8 cellular contexts compared by ENCODE assay signal in the genomic region with DNA sequence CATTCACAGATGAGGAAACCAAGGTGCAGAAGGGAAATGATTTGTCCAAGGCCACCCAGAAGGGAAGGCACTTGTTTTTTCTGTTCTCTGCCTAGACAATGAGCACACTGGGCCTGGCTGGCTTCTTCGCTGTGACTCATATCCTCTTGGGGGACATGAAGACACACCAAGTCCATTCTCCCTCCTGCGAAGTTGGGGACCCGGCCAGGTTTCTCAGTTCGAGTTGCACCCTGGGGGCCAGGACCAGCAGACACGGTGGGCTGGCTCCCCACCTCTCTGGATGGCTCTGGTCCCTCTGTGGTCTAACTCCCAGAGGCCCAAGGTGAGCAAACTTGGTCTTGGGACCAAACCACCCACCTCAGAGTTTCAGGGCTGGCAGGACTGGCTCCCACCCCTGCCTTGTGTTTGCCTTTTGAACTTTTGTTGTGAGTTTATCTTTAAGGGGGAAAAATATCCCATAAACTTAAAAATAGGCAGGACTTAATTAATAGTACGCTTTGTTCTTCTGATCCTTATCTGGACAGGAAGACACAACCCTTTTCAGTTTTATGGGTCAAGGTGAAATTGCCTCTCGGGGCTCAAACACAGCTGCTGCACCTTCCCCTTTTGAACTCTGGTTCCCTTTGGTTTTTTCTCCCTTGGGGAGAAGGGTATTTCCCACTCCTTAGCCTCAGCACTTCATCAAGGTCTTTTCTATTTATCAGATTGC. TPM values are rescaled to one million over a fixed set of nuclear protein-coding genes. Genes with fewer than 3 reads are reported as not detected.
A peak's percentile ranks its signal among the peaks of the same experiment; 100 is the strongest.
DNase-seq lines count a peak whose midpoint lies in the region; ATAC-seq and TF ChIP-seq lines count a peak whose summit lies in the region.

No MANE protein-coding gene starts in this region.

- no peak for TF ChIP-seq CTCF in prostate gland (IDR thresholded peaks at IDR 0.05)

- peaks cover 13% of the 10 kb centered on the region for H3K4me1 Mint-ChIP-seq in activated T-helper 1 cell treated with anti-CD3 and anti-CD28 coated beads, Interleukin-12 subunit alpha, Interleukin-12 subunit beta, Interleukin-2, Interleukin-4 antibody, amounts not matched to agents 30 ng/mL and 10 ng/mL and 1 ng/mL, durations not matched to agents 14 hours and 24 hours and 36 hours (ENCODE audit: low read depth)

- TF ChIP-seq POLR2A in prostate gland (IDR thresholded peaks at IDR 0.05), result no peak

- H3K27ac Mint-ChIP-seq in activated T-helper 1 cell treated with anti-CD3 and anti-CD28 coated beads, Interleukin-12 subunit alpha, Interleukin-12 subunit beta, Interleukin-2, Interleukin-4 antibody, amounts not matched to agents 30 ng/mL and 10 ng/mL and 1 ng/mL, durations not matched to agents 14 hours and 24 hours and 36 hours, result peak overlapping the region; percentile 7

- no peaks in the 10 kb centered on the region for H3K9me3 ChIP-seq in prostate gland

- no peaks in the 10 kb centered on the region for H3K36me3 ChIP-seq in prostate gland

- no peaks in the 10 kb centered on the region for H3K9me3 Mint-ChIP-seq in activated T-helper 1 cell treated with anti-CD3 and anti-CD28 coated beads, Interleukin-12 subunit alpha, Interleukin-12 subunit beta, Interleukin-2, Interleukin-4 antibody, amounts not matched to agents 30 ng/mL and 10 ng/mL and 1 ng/mL, durations not matched to agents 14 hours and 24 hours and 36 hours

- ATAC-seq in GM19025 (IDR thresholded peaks at IDR 0.05; ENCODE audit: low read depth, unreplicated experiment) (peak; percentile 58), HG03135 (IDR thresholded peaks at IDR 0.05; ENCODE audit: unreplicated experiment) (peak; percentile 57), HG03025 (IDR thresholded peaks at IDR 0.05; ENCODE audit: low FRiP score, unreplicated experiment) (no peak), GM19455 (IDR thresholded peaks at IDR 0.05; ENCODE audit: unreplicated experiment) (no peak)

- H3K27me3 ChIP-seq in prostate gland (replicated peaks; ENCODE audit: insufficient read depth), result no peaks in the 10 kb centered on the region

- H3K27me3 Mint-ChIP-seq in activated T-helper 1 cell treated with anti-CD3 and anti-CD28 coated beads, Interleukin-12 subunit alpha, Interleukin-12 subunit beta, Interleukin-2, Interleukin-4 antibody, amounts not matched to agents 30 ng/mL and 10 ng/mL and 1 ng/mL, durations not matched to agents 14 hours and 24 hours and 36 hours (ENCODE audit: insufficient read depth), result no peaks in the 10 kb centered on the region

- 19% methylated on average over 5 of the region's 7 CpGs for WGBS in prostate gland

- no peak overlapping the region for H3K4me3 ChIP-seq in prostate gland

- H3K4me3 Mint-ChIP-seq in activated T-helper 1 cell treated with anti-CD3 and anti-CD28 coated beads, Interleukin-12 subunit alpha, Interleukin-12 subunit beta, Interleukin-2, Interleukin-4 antibody, amounts not matched to agents 30 ng/mL and 10 ng/mL and 1 ng/mL, durations not matched to agents 14 hours and 24 hours and 36 hours, result no peak overlapping the region

- H3K36me3 Mint-ChIP-seq in activated T-helper 1 cell treated with anti-CD3 and anti-CD28 coated beads, Interleukin-12 subunit alpha, Interleukin-12 subunit beta, Interleukin-2, Interleukin-4 antibody, amounts not matched to agents 30 ng/mL and 10 ng/mL and 1 ng/mL, durations not matched to agents 14 hours and 24 hours and 36 hours (ENCODE audit: low read depth), result no peaks in the 10 kb centered on the region

- peak overlapping the region; percentile 28 to 65 for H3K27ac ChIP-seq in prostate gland

- no peak for DNase-seq in activated T-helper 1 cell treated with anti-CD3 and anti-CD28 coated beads, Interleukin-12 subunit alpha, Interleukin-12 subunit beta, Interleukin-2, Interleukin-4 antibody, amounts not matched to agents 30 ng/mL and 10 ng/mL and 1 ng/mL, durations not matched to agents 14 hours and 24 hours and 36 hours (ENCODE audit: low spot score)
- peak; percentile 27 for DNase-seq in prostate gland (ENCODE audit: low spot score)
- no peak for DNase-seq in dedifferentiated amniotic fluid mesenchymal stem cell (ENCODE audit: extremely low spot score)
- DNase-seq in NCI-H2081 treated with DMSO at 0.1 percent for 48 hours (lab: John Stamatoyannopoulos, UW), result no peak

- peaks cover 7% of the 10 kb centered on the region for H3K4me1 ChIP-seq in prostate gland (replicated peaks)

- intact Hi-C loops in activated T-helper 1 cell treated with anti-CD3 and anti-CD28 coated beads, Interleukin-12 subunit alpha, Interleukin-12 subunit beta, Interleukin-2, Interleukin-4 antibody, amounts not matched to agents 30 ng/mL and 10 ng/mL and 1 ng/mL, durations not matched to agents 14 hours and 24 hours and 36 hours (cut with micrococcal nuclease), result no loop called here
- intact Hi-C loops in prostate gland (cut with DNase I), result no loop called here

RNA-seq across cellular contexts. Expression of a gene that starts 9.0 kb away (rescaled TPM):
- 139 and 150 TPM in 2 replicates for total RNA-seq in activated T-helper 1 cell treated with anti-CD3 and anti-CD28 coated beads, Interleukin-12 subunit alpha, Interleukin-12 subunit beta, Interleukin-2, Interleukin-4 antibody, amounts not matched to agents 30 ng/mL and 10 ng/mL and 1 ng/mL, durations not matched to agents 14 hours and 24 hours and 36 hours
- 100 to 1,000 TPM; 116 to 124 TPM for total RNA-seq in prostate gland

RNA-seq across cellular contexts. Expression of a gene that starts 32.3 kb away (rescaled TPM):
- 24.2 and 24.6 TPM in 2 replicates for total RNA-seq in activated T-helper 1 cell treated with anti-CD3 and anti-CD28 coated beads, Interleukin-12 subunit alpha, Interleukin-12 subunit beta, Interleukin-2, Interleukin-4 antibody, amounts not matched to agents 30 ng/mL and 10 ng/mL and 1 ng/mL, durations not matched to agents 14 hours and 24 hours and 36 hours
- 10 to 100 TPM; 26.0 to 41.9 TPM for total RNA-seq in prostate gland

RNA-seq across cellular contexts. Expression of a gene that starts 37.5 kb away (rescaled TPM):
- total RNA-seq in activated T-helper 1 cell treated with anti-CD3 and anti-CD28 coated beads, Interleukin-12 subunit alpha, Interleukin-12 subunit beta, Interleukin-2, Interleukin-4 antibody, amounts not matched to agents 30 ng/mL and 10 ng/mL and 1 ng/mL, durations not matched to agents 14 hours and 24 hours and 36 hours, result not detected in 2 replicates
- under 1 TPM; 0.23 to 0.62 TPM for total RNA-seq in prostate gland

RNA-seq across cellular contexts. Expression of a gene that starts 47.7 kb away (rescaled TPM):
- total RNA-seq in activated T-helper 1 cell treated with anti-CD3 and anti-CD28 coated beads, Interleukin-12 subunit alpha, Interleukin-12 subunit beta, Interleukin-2, Interleukin-4 antibody, amounts not matched to agents 30 ng/mL and 10 ng/mL and 1 ng/mL, durations not matched to agents 14 hours and 24 hours and 36 hours, result 10.8 and 11.1 TPM in 2 replicates
- 10 to 100 TPM; 29.4 to 36.0 TPM for total RNA-seq in prostate gland

Comparison
In these comparisons a context has a peak if more than half of its experiments do, and no peak if none do; other contexts are left out.
1. ATAC-seq: peak in GM19025 (single experiment) and HG03135 (single experiment); none in HG03025 (single experiment) and GM19455 (single experiment).